17 cellular contexts compared by ENCODE assay signal in genomic region chr6:45568626-45569025, GRCh38.
"Had no signal": no experiment of that assay in that cellular context is flagged by ENCODE, and none has a peak within 500 bp of the region (broad histone marks: within the 10 kb centered on the region; RNA-seq: fewer than 3 reads in every experiment).

No MANE protein-coding gene starts in this region.

- H3K36me3 Mint-ChIP-seq: naive thymus-derived CD8-positive, alpha-beta T cell; neural progenitor cell had no signal

- ATAC-seq: activated CD8-positive, alpha-beta T cell treated with anti-CD3 and anti-CD28 coated beads, Interleukin-2, amount 10 ng/mL, durations not matched to agents 7 days and 5 days; naive thymus-derived CD8-positive, alpha-beta T cell had no signal

- H3K4me2 ChIP-seq: neural progenitor cell had no signal

- H3K36me3 ChIP-seq: cardiac muscle cell, lower lobe of right lung, neural progenitor cell, prostate gland, spleen, upper lobe of right lung had no signal

- H2AFZ ChIP-seq: neural progenitor cell had no signal

- H3K4me1 ChIP-seq: prostate gland, spleen, upper lobe of right lung had no signal

- H3K9me3 Mint-ChIP-seq: naive thymus-derived CD8-positive, alpha-beta T cell; neural progenitor cell had no signal

- H3K27me3 ChIP-seq: cardiac muscle cell, neural progenitor cell, spleen, upper lobe of right lung had no signal

- H3K4me3 Mint-ChIP-seq: activated CD8-positive, alpha-beta T cell treated with anti-CD3 and anti-CD28 coated beads, Interleukin-2, amount 10 ng/mL, durations not matched to agents 7 days and 5 days; activated naive CD8-positive, alpha-beta T cell treated with anti-CD3 and anti-CD28 coated beads, Interleukin-2, amount 10 ng/mL, durations not matched to agents 7 days and 5 days; neural progenitor cell had no signal

- H3K4me3 ChIP-seq: cardiac muscle cell, lower lobe of right lung, neural progenitor cell, prostate gland, spleen, upper lobe of right lung had no signal

- H3K27ac Mint-ChIP-seq: activated CD8-positive, alpha-beta T cell treated with anti-CD3 and anti-CD28 coated beads, Interleukin-2, amount 10 ng/mL, durations not matched to agents 7 days and 5 days; activated naive CD8-positive, alpha-beta T cell treated with anti-CD3 and anti-CD28 coated beads, Interleukin-2, amount 10 ng/mL, durations not matched to agents 7 days and 5 days had no signal

- H3K9me3 ChIP-seq: lower lobe of right lung, prostate gland, spleen, upper lobe of right lung had no signal

- DNase-seq: activated CD4-positive, alpha-beta T cell treated with anti-CD3 and anti-CD28 coated beads for 4 hours; activated CD4-positive, CD25-positive, alpha-beta regulatory T cell; activated CD8-positive, alpha-beta T cell treated with anti-CD3 and anti-CD28 coated beads, Interleukin-2, amount 10 ng/mL, durations not matched to agents 7 days and 5 days; activated naive CD4-positive, alpha-beta T cell treated with Interleukin-2 at 50 U/mL for 16 hours; activated naive CD8-positive, alpha-beta T cell treated with anti-CD3 and anti-CD28 coated beads, Interleukin-2, amount 10 ng/mL, durations not matched to agents 7 days and 5 days; activated T-cell treated with anti-CD3 and anti-CD28 coated beads, Interleukin-2, amount 50 U/mL, for 1 hour; foreskin fibroblast; kidney; naive thymus-derived CD8-positive, alpha-beta T cell; spleen; stimulated activated CD4-positive, alpha-beta T cell treated with anti-CD3 and anti-CD28 coated beads, Interleukin-4, amount 100 ng/mL, for 1 hour; stimulated activated naive CD4-positive, alpha-beta T cell had no signal

- H3K27me3 Mint-ChIP-seq: activated naive CD8-positive, alpha-beta T cell treated with anti-CD3 and anti-CD28 coated beads, Interleukin-2, amount 10 ng/mL, durations not matched to agents 7 days and 5 days; naive thymus-derived CD8-positive, alpha-beta T cell had no signal

- H3K9ac ChIP-seq: neural progenitor cell had no signal

- H3K27ac ChIP-seq: cardiac muscle cell, lower lobe of right lung, neural progenitor cell, prostate gland, spleen, upper lobe of right lung had no signal
